In genomic region chr19:39412100-39412866, GRCh38 we compare ENCODE assay signal across 1 cellular context.
TF ChIP-seq lines count a peak whose summit lies in the region.

PLEKHG2 (plus strand) TSS chr19:39412669; CDS start chr19:39414087, 1,418 bp downstream.

TF ChIP-seq in K562, 482 proteins besides CTCF, POLR2A, EP300 and RAD21 (continued from another document and continues in another):
- TF ChIP-seq, protein P1, sequence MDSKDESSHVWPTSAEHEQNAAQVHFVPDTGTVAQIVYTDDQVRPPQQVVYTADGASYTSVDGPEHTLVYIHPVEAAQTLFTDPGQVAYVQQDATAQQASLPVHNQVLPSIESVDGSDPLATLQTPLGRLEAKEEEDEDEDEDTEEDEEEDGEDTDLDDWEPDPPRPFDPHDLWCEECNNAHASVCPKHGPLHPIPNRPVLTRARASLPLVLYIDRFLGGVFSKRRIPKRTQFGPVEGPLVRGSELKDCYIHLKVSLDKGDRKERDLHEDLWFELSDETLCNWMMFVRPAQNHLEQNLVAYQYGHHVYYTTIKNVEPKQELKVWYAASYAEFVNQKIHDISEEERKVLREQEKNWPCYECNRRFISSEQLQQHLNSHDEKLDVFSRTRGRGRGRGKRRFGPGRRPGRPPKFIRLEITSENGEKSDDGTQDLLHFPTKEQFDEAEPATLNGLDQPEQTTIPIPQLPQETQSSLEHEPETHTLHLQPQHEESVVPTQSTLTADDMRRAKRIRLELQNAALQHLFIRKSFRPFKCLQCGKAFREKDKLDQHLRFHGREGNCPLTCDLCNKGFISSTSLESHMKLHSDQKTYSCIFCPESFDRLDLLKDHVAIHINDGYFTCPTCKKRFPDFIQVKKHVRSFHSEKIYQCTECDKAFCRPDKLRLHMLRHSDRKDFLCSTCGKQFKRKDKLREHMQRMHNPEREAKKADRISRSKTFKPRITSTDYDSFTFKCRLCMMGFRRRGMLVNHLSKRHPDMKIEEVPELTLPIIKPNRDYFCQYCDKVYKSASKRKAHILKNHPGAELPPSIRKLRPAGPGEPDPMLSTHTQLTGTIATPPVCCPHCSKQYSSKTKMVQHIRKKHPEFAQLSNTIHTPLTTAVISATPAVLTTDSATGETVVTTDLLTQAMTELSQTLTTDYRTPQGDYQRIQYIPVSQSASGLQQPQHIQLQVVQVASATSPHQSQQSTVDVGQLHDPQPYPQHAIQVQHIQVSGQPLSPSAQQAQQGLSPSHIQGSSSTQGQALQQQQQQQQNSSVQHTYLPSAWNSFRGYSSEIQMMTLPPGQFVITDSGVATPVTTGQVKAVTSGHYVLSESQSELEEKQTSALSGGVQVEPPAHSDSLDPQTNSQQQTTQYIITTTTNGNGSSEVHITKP (IDR thresholded peaks at IDR 0.05; ENCODE audit: partially characterized antibody): peak; percentile 17
- TF ChIP-seq SNRNP70 (optimal IDR thresholded peaks at IDR 0.05; ENCODE audit: low read depth, low read length) (no peak), FOXP4 (CRISPR knock-in tag; IDR thresholded peaks at IDR 0.05; ENCODE audit: borderline replicate concordance) (no peak), PRMT5 (CRISPR knock-in tag; IDR thresholded peaks at IDR 0.05) (no peak), HSF4 (CRISPR knock-in tag; IDR thresholded peaks at IDR 0.05; ENCODE audit: borderline replicate concordance) (no peak), HINFP (tag; conservative IDR thresholded peaks at IDR 0.05; ENCODE audit: low read depth) (peak; percentile 55; the same call in 1 of the 2 replicates), RBM22 (IDR thresholded peaks at IDR 0.05; ENCODE audit: low read depth, low read length, poor library complexity, severe bottlenecking) (no peak), POLR3A (IDR thresholded peaks at IDR 0.05; ENCODE audit: borderline replicate concordance, extremely low read depth, insufficient read depth, insufficient read length) (peak; percentile 90), BMI1 (IDR thresholded peaks at IDR 0.05; ENCODE audit: low read length) (no peak), MTA3 (IDR thresholded peaks at IDR 0.05; ENCODE audit: borderline replicate concordance) (peak; percentile 69; the same call in 1 of the 2 replicates), ZBTB9 (CRISPR knock-in tag; IDR thresholded peaks at IDR 0.05) (no peak), HMG20A (CRISPR knock-in tag; conservative IDR thresholded peaks at IDR 0.05) (0 out of 2 replicates have a peak, but pooled peaks have one; percentile 42), TRIM24 (IDR thresholded peaks at IDR 0.05) (peak in 1 of 2 experiments; percentile 75; a peak in 3 of 4 replicates), CHD2 (IDR thresholded peaks at IDR 0.05; ENCODE audit: low read depth, low read length) (peak; percentile 87), CTCFL (IDR thresholded peaks at IDR 0.05; ENCODE audit: borderline replicate concordance, insufficient read depth, low read depth, low read length, poor library complexity, severe bottlenecking) (peak; percentile 93), ZNF197 (CRISPR knock-in tag; IDR thresholded peaks at IDR 0.05; ENCODE audit: low read depth) (peak; percentile 63; the same call in 1 of the 2 replicates), JUN (IDR thresholded peaks at IDR 0.05; ENCODE audit: borderline replicate concordance, low read depth, low read length) (peak; percentile 71; the same call in 1 of the 2 replicates), JUN (CRISPR knock-in tag; IDR thresholded peaks at IDR 0.05; ENCODE audit: borderline replicate concordance) (no peak), RBM39 (optimal IDR thresholded peaks at IDR 0.05; ENCODE audit: low read depth, low read length) (no peak), NR0B1 (IDR thresholded peaks at IDR 0.05; ENCODE audit: partially characterized antibody) (no peak), NFYB (IDR thresholded peaks at IDR 0.05; ENCODE audit: extremely low read depth, insufficient read length) (peak; percentile 54), SRSF7 (optimal IDR thresholded peaks at IDR 0.05; ENCODE audit: low read depth, low read length) (no peak), CSDE1 (IDR thresholded peaks at IDR 0.05) (no peak; a peak in 1 of 4 replicates), TEAD2 (tag; IDR thresholded peaks at IDR 0.05) (no peak), ZFPM2 (CRISPR knock-in tag; IDR thresholded peaks at IDR 0.05) (no peak), ZNF41 (CRISPR knock-in tag; conservative IDR thresholded peaks at IDR 0.05) (no peak), CAMTA2 (CRISPR knock-in tag; conservative IDR thresholded peaks at IDR 0.05) (0 out of 2 replicates have a peak, but pooled peaks have one; percentile 59), MXI1 (IDR thresholded peaks at IDR 0.05; ENCODE audit: low read depth, low read length) (peak; percentile 66; the same call in 1 of the 2 replicates), ZNF175 (CRISPR knock-in tag; IDR thresholded peaks at IDR 0.05; ENCODE audit: low read depth) (0 out of 2 replicates have a peak, but pooled peaks have one; percentile 46), ZNF589 (CRISPR knock-in tag; IDR thresholded peaks at IDR 0.05; ENCODE audit: low read depth) (peak; percentile 92), ZNF282 (CRISPR knock-in tag; IDR thresholded peaks at IDR 0.05) (no peak), ZNF384 (IDR thresholded peaks at IDR 0.05; ENCODE audit: low read depth, low read length) (peak; percentile 32; the same call in 1 of the 2 replicates), BACH1 (tag; IDR thresholded peaks at IDR 0.05) (peak; percentile 26; the same call in 1 of the 2 replicates)
- TF ChIP-seq, protein P2, sequence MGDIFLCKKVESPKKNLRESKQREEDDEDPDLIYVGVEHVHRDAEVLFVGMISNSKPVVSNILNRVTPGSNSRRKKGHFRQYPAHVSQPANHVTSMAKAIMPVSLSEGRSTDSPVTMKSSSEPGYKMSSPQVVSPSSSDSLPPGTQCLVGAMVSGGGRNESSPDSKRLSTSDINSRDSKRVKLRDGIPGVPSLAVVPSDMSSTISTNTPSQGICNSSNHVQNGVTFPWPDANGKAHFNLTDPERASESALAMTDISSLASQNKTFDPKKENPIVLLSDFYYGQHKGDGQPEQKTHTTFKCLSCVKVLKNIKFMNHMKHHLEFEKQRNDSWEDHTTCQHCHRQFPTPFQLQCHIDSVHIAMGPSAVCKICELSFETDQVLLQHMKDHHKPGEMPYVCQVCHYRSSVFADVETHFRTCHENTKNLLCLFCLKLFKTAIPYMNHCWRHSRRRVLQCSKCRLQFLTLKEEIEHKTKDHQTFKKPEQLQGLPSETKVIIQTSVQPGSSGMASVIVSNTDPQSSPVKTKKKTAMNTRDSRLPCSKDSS (IDR thresholded peaks at IDR 0.05; ENCODE audit: low read depth, partially characterized antibody): no peak
- TF ChIP-seq, protein P3, sequence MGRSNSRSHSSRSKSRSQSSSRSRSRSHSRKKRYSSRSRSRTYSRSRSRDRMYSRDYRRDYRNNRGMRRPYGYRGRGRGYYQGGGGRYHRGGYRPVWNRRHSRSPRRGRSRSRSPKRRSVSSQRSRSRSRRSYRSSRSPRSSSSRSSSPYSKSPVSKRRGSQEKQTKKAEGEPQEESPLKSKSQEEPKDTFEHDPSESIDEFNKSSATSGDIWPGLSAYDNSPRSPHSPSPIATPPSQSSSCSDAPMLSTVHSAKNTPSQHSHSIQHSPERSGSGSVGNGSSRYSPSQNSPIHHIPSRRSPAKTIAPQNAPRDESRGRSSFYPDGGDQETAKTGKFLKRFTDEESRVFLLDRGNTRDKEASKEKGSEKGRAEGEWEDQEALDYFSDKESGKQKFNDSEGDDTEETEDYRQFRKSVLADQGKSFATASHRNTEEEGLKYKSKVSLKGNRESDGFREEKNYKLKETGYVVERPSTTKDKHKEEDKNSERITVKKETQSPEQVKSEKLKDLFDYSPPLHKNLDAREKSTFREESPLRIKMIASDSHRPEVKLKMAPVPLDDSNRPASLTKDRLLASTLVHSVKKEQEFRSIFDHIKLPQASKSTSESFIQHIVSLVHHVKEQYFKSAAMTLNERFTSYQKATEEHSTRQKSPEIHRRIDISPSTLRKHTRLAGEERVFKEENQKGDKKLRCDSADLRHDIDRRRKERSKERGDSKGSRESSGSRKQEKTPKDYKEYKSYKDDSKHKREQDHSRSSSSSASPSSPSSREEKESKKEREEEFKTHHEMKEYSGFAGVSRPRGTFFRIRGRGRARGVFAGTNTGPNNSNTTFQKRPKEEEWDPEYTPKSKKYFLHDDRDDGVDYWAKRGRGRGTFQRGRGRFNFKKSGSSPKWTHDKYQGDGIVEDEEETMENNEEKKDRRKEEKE (IDR thresholded peaks at IDR 0.05; ENCODE audit: borderline replicate concordance in 1 of 2, control insufficient read depth in 1 of 2, low read depth in 2 of 2, low read length in 1 of 2): 0 out of 4 replicates have a peak, but pooled peaks of 1 of the 2 experiments have one; percentile 43
- TF ChIP-seq, protein P4, sequence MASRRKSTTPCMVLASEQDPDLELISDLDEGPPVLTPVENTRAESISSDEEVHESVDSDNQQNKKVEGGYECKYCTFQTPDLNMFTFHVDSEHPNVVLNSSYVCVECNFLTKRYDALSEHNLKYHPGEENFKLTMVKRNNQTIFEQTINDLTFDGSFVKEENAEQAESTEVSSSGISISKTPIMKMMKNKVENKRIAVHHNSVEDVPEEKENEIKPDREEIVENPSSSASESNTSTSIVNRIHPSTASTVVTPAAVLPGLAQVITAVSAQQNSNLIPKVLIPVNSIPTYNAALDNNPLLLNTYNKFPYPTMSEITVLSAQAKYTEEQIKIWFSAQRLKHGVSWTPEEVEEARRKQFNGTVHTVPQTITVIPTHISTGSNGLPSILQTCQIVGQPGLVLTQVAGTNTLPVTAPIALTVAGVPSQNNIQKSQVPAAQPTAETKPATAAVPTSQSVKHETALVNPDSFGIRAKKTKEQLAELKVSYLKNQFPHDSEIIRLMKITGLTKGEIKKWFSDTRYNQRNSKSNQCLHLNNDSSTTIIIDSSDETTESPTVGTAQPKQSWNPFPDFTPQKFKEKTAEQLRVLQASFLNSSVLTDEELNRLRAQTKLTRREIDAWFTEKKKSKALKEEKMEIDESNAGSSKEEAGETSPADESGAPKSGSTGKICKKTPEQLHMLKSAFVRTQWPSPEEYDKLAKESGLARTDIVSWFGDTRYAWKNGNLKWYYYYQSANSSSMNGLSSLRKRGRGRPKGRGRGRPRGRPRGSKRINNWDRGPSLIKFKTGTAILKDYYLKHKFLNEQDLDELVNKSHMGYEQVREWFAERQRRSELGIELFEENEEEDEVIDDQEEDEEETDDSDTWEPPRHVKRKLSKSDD (conservative IDR thresholded peaks at IDR 0.05; ENCODE audit: low read length): no peak
- TF ChIP-seq, protein P5, sequence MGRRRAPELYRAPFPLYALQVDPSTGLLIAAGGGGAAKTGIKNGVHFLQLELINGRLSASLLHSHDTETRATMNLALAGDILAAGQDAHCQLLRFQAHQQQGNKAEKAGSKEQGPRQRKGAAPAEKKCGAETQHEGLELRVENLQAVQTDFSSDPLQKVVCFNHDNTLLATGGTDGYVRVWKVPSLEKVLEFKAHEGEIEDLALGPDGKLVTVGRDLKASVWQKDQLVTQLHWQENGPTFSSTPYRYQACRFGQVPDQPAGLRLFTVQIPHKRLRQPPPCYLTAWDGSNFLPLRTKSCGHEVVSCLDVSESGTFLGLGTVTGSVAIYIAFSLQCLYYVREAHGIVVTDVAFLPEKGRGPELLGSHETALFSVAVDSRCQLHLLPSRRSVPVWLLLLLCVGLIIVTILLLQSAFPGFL (CRISPR knock-in tag; IDR thresholded peaks at IDR 0.05): no peak
